16 cellular contexts compared by ENCODE assay signal in genomic region chr11:125562430-125562829, GRCh38. TPM values are rescaled to one million over a fixed set of nuclear protein-coding genes. Genes with fewer than 3 reads are reported as not detected.
DNase-seq lines count a peak whose midpoint lies in the region; ATAC-seq and TF ChIP-seq lines count a peak whose summit lies in the region.
"Had no signal": no experiment of that assay in that cellular context is flagged by ENCODE, and none has a peak within 500 bp of the region (broad histone marks: within the 10 kb centered on the region; RNA-seq: fewer than 3 reads in every experiment).

No MANE protein-coding gene starts in this region.

- TF ChIP-seq CTCF in VCaP (conservative IDR thresholded peaks at IDR 0.05) (no peak), right lobe of liver (IDR thresholded peaks at IDR 0.05) (no peak), tibial artery (IDR thresholded peaks at IDR 0.05) (no peak)

- CTCF ChIA-PET in HEK293T (lab: Yijun Ruan, JAX) = no interaction called here

- ATAC-seq in right lobe of liver = peak; percentile 18 to 57 (median 30)
- ATAC-seq in HG02623 (IDR thresholded peaks at IDR 0.05; ENCODE audit: unreplicated experiment) = no peak

- H3K9me3 ChIP-seq in right lobe of liver (no peaks in the 10 kb centered on the region), tibial artery (no peaks in the 10 kb centered on the region)

- intact Hi-C loops in right lobe of liver (cut with DNase I) = no loop called here
- intact Hi-C loops in tibial artery (cut with DNase I; ENCODE audit: low total_unique reads) = loop anchor here (10.0 kb wide), 1 partner anchor 68 kb away; the partner anchor contains the start of gene FEZ1

- WGBS in right lobe of liver (ENCODE audit: insufficient coverage, low coverage, low lambda C conversion rate, missing lambda C conversion rate) = 48% methylated on average over 4 of the region's 4 CpGs

- H3K36me3 ChIP-seq in right lobe of liver (no peaks in the 10 kb centered on the region), tibial artery (no peaks in the 10 kb centered on the region)
- H3K36me3 ChIP-seq: BLaER1 had no signal

- H3K27me3 ChIP-seq in right lobe of liver (no peaks in the 10 kb centered on the region), tibial artery (no peaks in the 10 kb centered on the region)
- H3K27me3 ChIP-seq: BLaER1 had no signal

- H3K4me3 ChIP-seq in right lobe of liver = no peak overlapping the region
- no peak overlapping the region for H3K4me3 ChIP-seq in tibial artery
- H3K4me3 ChIP-seq: BLaER1 had no signal

- POLR2A ChIA-PET in HEK293T (lab: Yijun Ruan, JAX) = no interaction called here

- H3K4me1 ChIP-seq in right lobe of liver (peaks cover 0 to 49% (median 14%) of the 10 kb centered on the region in 4 donors), tibial artery (no peaks in the 10 kb centered on the region)
- H3K4me1 ChIP-seq: BLaER1 had no signal

- H3K27ac ChIP-seq in VCaP (peak overlapping the region; percentile 85; the same call in 1 of the 2 replicates), right lobe of liver (peak overlapping the region in 1 of 3 donors; percentile 26), tibial artery (no peak overlapping the region)
- H3K27ac ChIP-seq: BLaER1 had no signal

- TF ChIP-seq POLR2A in right lobe of liver (IDR thresholded peaks at IDR 0.05) = no peak

- no peak for DNase-seq in HEK293T (ENCODE audit: extremely low spot score)
- peak; percentile 18 for DNase-seq in left kidney (ENCODE audit: low read depth, low spot score)
- DNase-seq in right lobe of liver = no peak
- no peak for DNase-seq in activated CD4-positive, alpha-beta T cell treated with anti-CD3 and anti-CD28 coated beads, Interleukin-2, amount 50 U/mL, for 48 hours
- DNase-seq in tibial artery = no peak
- DNase-seq: 8988T; CD4-positive, alpha-beta memory T cell; DMS153; DMS79; GDM1; GOT3; H7; IMR-90 had no signal

TF ChIP-seq in HEK293T, 16 proteins besides CTCF, POLR2A, EP300 and RAD21:
- TF ChIP-seq HDGF (IDR thresholded peaks at IDR 0.05; ENCODE audit: borderline replicate concordance) = no peak
- peak; percentile 36; the same call in 1 of the 2 replicates for TF ChIP-seq PKNOX1 (IDR thresholded peaks at IDR 0.05)

RNA-seq across cellular contexts. Expression of gene EI24, which starts 6.8 kb away (rescaled TPM):
- 100 to 1,000 TPM in 5 of 6 experiments, 10 to 100 TPM in 1; 74.4 to 232 (median 113) TPM for total RNA-seq in right lobe of liver

RNA-seq across cellular contexts. Expression of gene STT3A, which starts 30.2 kb away (rescaled TPM):
- 100 to 1,000 TPM in 1 of 6 experiments, 10 to 100 TPM in 5; 73.3 to 108 (median 86.8) TPM for total RNA-seq in right lobe of liver
